ENCODE assay signal across 24 cellular contexts in genomic region chr7:110645060-110645459, GRCh38.
A peak's percentile ranks its signal among the peaks of the same experiment; 100 is the strongest.
DNase-seq lines count a peak whose midpoint lies in the region; ATAC-seq and TF ChIP-seq lines count a peak whose summit lies in the region.
"Had no signal": no experiment of that assay in that cellular context is flagged by ENCODE, and none has a peak within 500 bp of the region (broad histone marks: within the 10 kb centered on the region; RNA-seq: fewer than 3 reads in every experiment).

No MANE protein-coding gene starts in this region.

- no peaks in the 10 kb centered on the region for H3K36me3 Mint-ChIP-seq in endodermal cell (ENCODE audit: low read depth)
- H3K36me3 Mint-ChIP-seq: brain, memory B cell had no signal

- DNase-seq in MM.1S (peak; percentile 92), dorsolateral prefrontal cortex (no peak), endodermal cell (no peak)
- DNase-seq: activated gamma-delta T cell; activated T-cell treated with anti-CD3 and anti-CD28 coated beads, Interleukin-2, amount 50 U/mL, for 1 hour; HCEC 1CT; Karpas-422; MV-4-11; NCI-H446; pancreas; retina; small intestine; trophoblast cell had no signal

- H3K9me3 Mint-ChIP-seq in endodermal cell, result no peaks in the 10 kb centered on the region
- H3K9me3 Mint-ChIP-seq: T-helper 1 cell treated with Interleukin-12 subunit alpha and Interleukin-12 subunit beta and Interleukin-4 antibody, amounts not matched to agents 30 μg/mL and 1 μg/mL, for 36 hours had no signal

- H3K9ac ChIP-seq in MM.1S (ENCODE audit: low read length) (no peak overlapping the region), endodermal cell (ENCODE audit: extremely low read depth, low read length, poor library complexity, severe bottlenecking) (no peak overlapping the region)
- H3K9ac ChIP-seq: BLaER1, SK-N-SH had no signal

- WGBS in endodermal cell (ENCODE audit: insufficient coverage in 1 of 2, insufficient read length in 1 of 2), 2 experiments, result 88 to 98% methylated on average over 1 to 3 of the region's 3 CpGs

- H3K4me1 ChIP-seq in MM.1S (ENCODE audit: low read length) (peaks cover 15% of the 10 kb centered on the region), endodermal cell (ENCODE audit: control insufficient read depth, insufficient read depth, low read length) (peaks cover 6% of the 10 kb centered on the region)
- H3K4me1 ChIP-seq: pancreas had no signal

- H3K9me3 ChIP-seq in MM.1S (replicated peaks; ENCODE audit: insufficient read depth, low read length) (no peaks in the 10 kb centered on the region), endodermal cell (ENCODE audit: control insufficient read depth, low read length) (no peaks in the 10 kb centered on the region)
- H3K9me3 ChIP-seq: BLaER1, pancreas, SK-N-SH had no signal

- peak overlapping the region; percentile 5 for H3K4me2 ChIP-seq in MM.1S (ENCODE audit: low read depth, low read length)
- H3K4me2 ChIP-seq: BLaER1, SK-N-SH had no signal

- H3K27ac Mint-ChIP-seq in endodermal cell, result no peak overlapping the region
- H3K27ac Mint-ChIP-seq: brain; memory B cell; T-helper 1 cell treated with Interleukin-12 subunit alpha and Interleukin-12 subunit beta and Interleukin-4 antibody, amounts not matched to agents 30 μg/mL and 1 μg/mL, for 36 hours had no signal

- H3F3A ChIP-seq in MM.1S (ENCODE audit: insufficient read depth, low read length), result 0 out of 2 replicates have a peak, but pooled peaks cover 3% of the 10 kb centered on the region

- no peaks in the 10 kb centered on the region for H3K9me2 ChIP-seq in MM.1S (replicated peaks; ENCODE audit: insufficient read depth, low read length)

- no peak overlapping the region for H2AFZ ChIP-seq in MM.1S (ENCODE audit: low read length)

- H3K4me3 ChIP-seq in MM.1S (ENCODE audit: low read length) (no peak overlapping the region), dorsolateral prefrontal cortex (no peak overlapping the region), endodermal cell (ENCODE audit: low read length) (no peak overlapping the region)
- H3K4me3 ChIP-seq: BLaER1, pancreas had no signal

- H3K4me1 Mint-ChIP-seq in endodermal cell, result peaks cover 13% of the 10 kb centered on the region
- H3K4me1 Mint-ChIP-seq: memory B cell had no signal

- no peaks in the 10 kb centered on the region for H3K27me3 ChIP-seq in MM.1S (replicated peaks; ENCODE audit: insufficient read depth, low read length)
- no peaks in the 10 kb centered on the region for H3K27me3 ChIP-seq in dorsolateral prefrontal cortex
- no peaks in the 10 kb centered on the region for H3K27me3 ChIP-seq in endodermal cell (ENCODE audit: control insufficient read depth, insufficient read depth, low read length, poor library complexity, severe bottlenecking)
- H3K27me3 ChIP-seq: BLaER1, pancreas had no signal

- no peaks in the 10 kb centered on the region for H4K20me1 ChIP-seq in MM.1S (ENCODE audit: insufficient read depth, low read length)
- H4K20me1 ChIP-seq: BLaER1 had no signal

- H3K27ac ChIP-seq in MM.1S (ENCODE audit: low read length) (no peak overlapping the region), dorsolateral prefrontal cortex (no peak overlapping the region), endodermal cell (ENCODE audit: low read depth, low read length) (no peak overlapping the region)
- H3K27ac ChIP-seq: BLaER1, pancreas, RWPE1 had no signal

- TF ChIP-seq CTCF in MM.1S (IDR thresholded peaks at IDR 0.05; ENCODE audit: low read length) (no peak), dorsolateral prefrontal cortex (IDR thresholded peaks at IDR 0.05 in 54 of 56, conservative IDR thresholded peaks at IDR 0.05 in 2 of 56; ENCODE audit: low read depth in 1 of 56, partially characterized antibody in 56 of 56) (no peak), endodermal cell (conservative IDR thresholded peaks at IDR 0.05) (no peak)

- ATAC-seq in GM18498 (IDR thresholded peaks at IDR 0.05; ENCODE audit: unreplicated experiment) (peak; percentile 72), GM18867 (IDR thresholded peaks at IDR 0.05; ENCODE audit: unreplicated experiment) (peak; percentile 83), HG03103 (IDR thresholded peaks at IDR 0.05; ENCODE audit: low read depth, unreplicated experiment) (peak; percentile 50), GM21367 (IDR thresholded peaks at IDR 0.05; ENCODE audit: unreplicated experiment) (no peak)
- ATAC-seq: left lobe of liver, pancreas had no signal

- intact Hi-C loops in dorsolateral prefrontal cortex (cut with DNase I), result no loop called here

- H3K36me3 ChIP-seq in MM.1S (replicated peaks; ENCODE audit: insufficient read depth, low read length) (no peaks in the 10 kb centered on the region), endodermal cell (ENCODE audit: control insufficient read depth, insufficient read depth, low read length) (no peaks in the 10 kb centered on the region)
- H3K36me3 ChIP-seq: BLaER1, pancreas had no signal

- no peaks in the 10 kb centered on the region for H3K79me2 ChIP-seq in MM.1S (ENCODE audit: low read length)

- H3K4me3 Mint-ChIP-seq in endodermal cell, result no peak overlapping the region
- H3K4me3 Mint-ChIP-seq: brain; memory B cell; T-helper 1 cell treated with Interleukin-12 subunit alpha and Interleukin-12 subunit beta and Interleukin-4 antibody, amounts not matched to agents 30 μg/mL and 1 μg/mL, for 36 hours had no signal

- no peaks in the 10 kb centered on the region for H3K27me3 Mint-ChIP-seq in endodermal cell (ENCODE audit: insufficient read depth)
- H3K27me3 Mint-ChIP-seq: brain, memory B cell had no signal
